ENCODE assay signal across 11 cellular contexts in the genomic region with DNA sequence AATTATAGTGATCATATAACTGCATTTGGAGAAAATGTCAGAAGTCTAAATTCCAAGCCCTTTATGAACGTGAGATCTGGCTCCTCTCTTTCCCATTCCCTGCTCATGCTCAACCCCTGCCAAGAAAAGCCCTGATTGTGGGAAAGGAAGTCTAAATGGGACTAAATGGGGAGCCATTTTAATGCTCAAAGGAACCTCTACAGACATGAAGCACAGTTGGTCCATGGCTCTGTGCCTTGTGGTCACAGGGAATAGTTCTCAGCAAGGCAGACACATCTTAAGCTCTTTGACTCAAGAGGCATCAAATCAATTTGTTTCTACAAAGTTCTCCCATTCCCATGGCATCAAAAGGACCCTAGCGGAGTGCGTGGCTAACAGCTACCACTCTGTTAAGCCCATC.
"Had no signal": no experiment of that assay in that cellular context is flagged by ENCODE, and none has a peak within 500 bp of the region (broad histone marks: within the 10 kb centered on the region; RNA-seq: fewer than 3 reads in every experiment).

No MANE protein-coding gene starts in this region.

- H3K36me3 ChIP-seq: brain microvascular endothelial cell, thyroid gland, WERI-Rb-1 had no signal

- H3K27ac ChIP-seq: brain microvascular endothelial cell, thyroid gland, WERI-Rb-1 had no signal

- H3K27me3 ChIP-seq: brain microvascular endothelial cell, thyroid gland had no signal

- ATAC-seq: activated CD4-positive, alpha-beta T cell treated with anti-CD3 and anti-CD28 coated beads for 36 hours; activated T-cell treated with anti-CD3 and anti-CD28 coated beads, Interleukin-2, amount 50 U/mL, for 72 hours; left cardiac atrium had no signal

- H3K9me3 ChIP-seq: thyroid gland had no signal

- DNase-seq: activated CD4-positive, alpha-beta memory T cell treated with anti-CD3 and anti-CD28 coated beads, Interleukin-2, amount 10 ng/mL, durations not matched to agents 7 days and 5 days; activated CD4-positive, alpha-beta T cell treated with anti-CD3 and anti-CD28 coated beads for 36 hours; activated T-cell treated with anti-CD3 and anti-CD28 coated beads, Interleukin-2, amount 50 U/mL, for 72 hours; brain microvascular endothelial cell; cerebellar nuclear complex; foreskin fibroblast; left cardiac atrium; T-helper 1 cell; thyroid gland; WERI-Rb-1 had no signal

- H3K4me3 ChIP-seq: skin epidermis, thyroid gland had no signal

- H3K4me1 ChIP-seq: thyroid gland had no signal
